ENCODE assay signal across 12 cellular contexts in the genomic region with DNA sequence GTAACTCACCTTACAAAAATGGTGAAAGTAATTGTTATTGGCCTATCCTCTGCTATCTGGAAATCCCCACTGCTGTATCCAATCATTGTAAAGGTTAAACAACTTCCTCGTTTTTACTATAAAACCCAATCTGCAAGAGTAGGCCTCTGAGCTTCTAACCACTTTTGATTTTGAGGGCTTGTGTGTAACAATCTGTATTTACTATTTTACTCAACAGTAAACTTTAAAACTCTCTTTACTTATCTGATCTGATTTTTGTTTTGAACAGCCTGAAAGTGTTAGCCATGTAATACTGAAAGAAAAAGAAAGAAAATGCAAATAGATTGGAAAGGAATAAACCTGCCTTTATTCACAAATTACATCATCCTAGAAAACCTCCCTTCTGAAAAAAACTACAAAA.
A peak's percentile ranks its signal among the peaks of the same experiment; 100 is the strongest.
DNase-seq lines count a peak whose midpoint lies in the region; ATAC-seq and TF ChIP-seq lines count a peak whose summit lies in the region.
"Had no signal": no experiment of that assay in that cellular context is flagged by ENCODE, and none has a peak within 500 bp of the region (broad histone marks: within the 10 kb centered on the region; RNA-seq: fewer than 3 reads in every experiment).

No MANE protein-coding gene starts in this region.

- H3K4me1 ChIP-seq in prostate gland (replicated peaks), result no peaks in the 10 kb centered on the region
- no peaks in the 10 kb centered on the region for H3K4me1 ChIP-seq in esophagus muscularis mucosa
- H3K4me1 ChIP-seq: gastroesophageal sphincter had no signal

- CTCF ChIA-PET in activated CD4-positive, alpha-beta T cell treated with anti-CD3 and anti-CD28 coated beads, Interleukin-2, amount 10 ng/mL, durations not matched to agents 7 days and 5 days (lab: Charles Lee), result interaction anchor here (0.7 to 1.4 kb wide), 2 partner anchors 8 to 10 kb away, joined by 3 to 4 read pairs; no protein-coding TSS in a partner anchor

- 26% methylated on average over 1 of the region's 1 CpG for WGBS in prostate gland
- 61% methylated on average over 1 of the region's 1 CpG for WGBS in esophagus muscularis mucosa

- no peak for TF ChIP-seq CTCF in prostate gland (IDR thresholded peaks at IDR 0.05)
- no peak for TF ChIP-seq CTCF in esophagus muscularis mucosa (IDR thresholded peaks at IDR 0.05)

- ATAC-seq in HG02678 (IDR thresholded peaks at IDR 0.05; ENCODE audit: unreplicated experiment), result peak; percentile 93
- peak; percentile 93 to 96 for ATAC-seq in natural killer cell treated with Interleukin-12 subunit alpha and Interleukin-12 subunit beta and Interleukin-15 and Interleukin-18, amount 100 ng/mL, for 72 hours
- ATAC-seq: gastroesophageal sphincter had no signal

- H3K36me3 ChIP-seq in prostate gland (no peaks in the 10 kb centered on the region), esophagus muscularis mucosa (no peaks in the 10 kb centered on the region)
- H3K36me3 ChIP-seq: gastroesophageal sphincter had no signal

- no peak for TF ChIP-seq EP300 in esophagus muscularis mucosa (IDR thresholded peaks at IDR 0.05)

- no peak overlapping the region for H3K4me3 ChIP-seq in prostate gland
- no peak overlapping the region for H3K4me3 ChIP-seq in esophagus muscularis mucosa
- H3K4me3 ChIP-seq: gastroesophageal sphincter had no signal

- DNase-seq in activated CD4-positive, alpha-beta T cell treated with anti-CD3 and anti-CD28 coated beads, Interleukin-2, amount 10 ng/mL, durations not matched to agents 7 days and 5 days, result no peak
- DNase-seq in activated CD4-positive, alpha-beta T cell treated with anti-CD3 and anti-CD28 coated beads, Interleukin-2, amount 50 U/mL, for 48 hours, result no peak
- DNase-seq in NAMALWA (ENCODE audit: low spot score) (peak; percentile 14), hepatic stellate cell (ENCODE audit: low spot score) (no peak), prostate gland (ENCODE audit: low spot score) (no peak), esophagus muscularis mucosa (ENCODE audit: extremely low spot score) (no peak)
- DNase-seq in natural killer cell treated with Interleukin-12 subunit alpha and Interleukin-12 subunit beta and Interleukin-15 and Interleukin-18, amount 100 ng/mL, for 72 hours (ENCODE audit: low spot score), result no peak
- DNase-seq: activated gamma-delta T cell, H7, posterior cingulate gyrus had no signal

- H3K27ac Mint-ChIP-seq in activated CD4-positive, alpha-beta T cell treated with anti-CD3 and anti-CD28 coated beads, Interleukin-2, amount 10 ng/mL, durations not matched to agents 7 days and 5 days, result peak overlapping the region; percentile 74
- peak overlapping the region; percentile 84 to 94 for H3K27ac Mint-ChIP-seq in natural killer cell treated with Interleukin-12 subunit alpha and Interleukin-12 subunit beta and Interleukin-15 and Interleukin-18, amount 100 ng/mL, for 72 hours

- H3K4me1 Mint-ChIP-seq in activated CD4-positive, alpha-beta T cell treated with anti-CD3 and anti-CD28 coated beads, Interleukin-2, amount 10 ng/mL, durations not matched to agents 7 days and 5 days, result peaks cover 17% of the 10 kb centered on the region
- peaks cover 23 to 25% of the 10 kb centered on the region in 2 donors for H3K4me1 Mint-ChIP-seq in natural killer cell treated with Interleukin-12 subunit alpha and Interleukin-12 subunit beta and Interleukin-15 and Interleukin-18, amount 100 ng/mL, for 72 hours (ENCODE audit: low read depth in 2 of 2)

- H3K27ac ChIP-seq in prostate gland (no peak overlapping the region), esophagus muscularis mucosa (replicated peaks in 1 of 4) (no peak overlapping the region)
- H3K27ac ChIP-seq: gastroesophageal sphincter had no signal

- no peaks in the 10 kb centered on the region for H3K27me3 Mint-ChIP-seq in activated CD4-positive, alpha-beta T cell treated with anti-CD3 and anti-CD28 coated beads, Interleukin-2, amount 10 ng/mL, durations not matched to agents 7 days and 5 days
- no peaks in the 10 kb centered on the region for H3K27me3 Mint-ChIP-seq in natural killer cell treated with Interleukin-12 subunit alpha and Interleukin-12 subunit beta and Interleukin-15 and Interleukin-18, amount 100 ng/mL, for 72 hours

- peaks cover 12% of the 10 kb centered on the region for H3K36me3 Mint-ChIP-seq in activated CD4-positive, alpha-beta T cell treated with anti-CD3 and anti-CD28 coated beads, Interleukin-2, amount 10 ng/mL, durations not matched to agents 7 days and 5 days (ENCODE audit: low read depth)
- H3K36me3 Mint-ChIP-seq in natural killer cell treated with Interleukin-12 subunit alpha and Interleukin-12 subunit beta and Interleukin-15 and Interleukin-18, amount 100 ng/mL, for 72 hours, result no peaks in the 10 kb centered on the region

- intact Hi-C loops in prostate gland (cut with DNase I) (no loop called here), esophagus muscularis mucosa (cut with DNase I) (no loop called here)

- H3K27me3 ChIP-seq in prostate gland (replicated peaks; ENCODE audit: insufficient read depth), result no peaks in the 10 kb centered on the region
- no peaks in the 10 kb centered on the region for H3K27me3 ChIP-seq in esophagus muscularis mucosa
- H3K27me3 ChIP-seq: gastroesophageal sphincter had no signal

- TF ChIP-seq POLR2A in prostate gland (IDR thresholded peaks at IDR 0.05) (no peak), esophagus muscularis mucosa (IDR thresholded peaks at IDR 0.05; ENCODE audit: low read depth) (no peak)

- POLR2A ChIA-PET in activated CD4-positive, alpha-beta T cell treated with anti-CD3 and anti-CD28 coated beads, Interleukin-2, amount 10 ng/mL, durations not matched to agents 7 days and 5 days (lab: Charles Lee), result no interaction called here

- no peaks in the 10 kb centered on the region for H3K9me3 ChIP-seq in prostate gland
- H3K9me3 ChIP-seq in esophagus muscularis mucosa, result no peaks in the 10 kb centered on the region
- H3K9me3 ChIP-seq: gastroesophageal sphincter had no signal

- H3K4me3 Mint-ChIP-seq in activated CD4-positive, alpha-beta T cell treated with anti-CD3 and anti-CD28 coated beads, Interleukin-2, amount 10 ng/mL, durations not matched to agents 7 days and 5 days, result no peak overlapping the region
- peak overlapping the region; percentile 59 for H3K4me3 Mint-ChIP-seq in natural killer cell treated with Interleukin-12 subunit alpha and Interleukin-12 subunit beta and Interleukin-15 and Interleukin-18, amount 100 ng/mL, for 72 hours

- H3K9me3 Mint-ChIP-seq in activated CD4-positive, alpha-beta T cell treated with anti-CD3 and anti-CD28 coated beads, Interleukin-2, amount 10 ng/mL, durations not matched to agents 7 days and 5 days, result peaks cover 11% of the 10 kb centered on the region
- no peaks in the 10 kb centered on the region for H3K9me3 Mint-ChIP-seq in natural killer cell treated with Interleukin-12 subunit alpha and Interleukin-12 subunit beta and Interleukin-15 and Interleukin-18, amount 100 ng/mL, for 72 hours
